8 cellular contexts compared by ENCODE assay signal in genomic region chrX:53317365-53318069, GRCh38. TPM values are rescaled to one million over a fixed set of nuclear protein-coding genes. Genes with fewer than 3 reads are reported as not detected.
DNase-seq lines count a peak whose midpoint lies in the region; ATAC-seq and TF ChIP-seq lines count a peak whose summit lies in the region.

No MANE protein-coding gene starts in this region.

- peak; percentile 29 to 77 (median 52) for DNase-seq in NCI-H1417 (lab: John Stamatoyannopoulos, UW)
- no peak for DNase-seq in NCI-H1417 treated with DMSO at 0.1 percent for 48 hours (lab: John Stamatoyannopoulos, UW)
- peak; percentile 50 for DNase-seq in NOMO-1 treated with DMSO at 0.1 percent for 48 hours (lab: John Stamatoyannopoulos, UW; ENCODE audit: unreplicated experiment)
- peak; percentile 49 for DNase-seq in activated T-cell treated with anti-CD3 and anti-CD28 coated beads for 48 hours (ENCODE audit: low read depth)
- peak; percentile 58 to 74 for DNase-seq in erythroblast (lab: John Stamatoyannopoulos, UW)
- DNase-seq in natural killer cell = peak; percentile 63
- peak; percentile 32 to 79 (median 58) for DNase-seq in stimulated activated naive CD4-positive, alpha-beta T cell (lab: John Stamatoyannopoulos, UW)

- no peak overlapping the region for H3K27ac Mint-ChIP-seq in natural killer cell

- H3K4me3 Mint-ChIP-seq in natural killer cell = no peak overlapping the region

- no peaks in the 10 kb centered on the region for H3K9me3 Mint-ChIP-seq in natural killer cell

- peak; percentile 71 for TF ChIP-seq CTCF in natural killer cell (IDR thresholded peaks at IDR 0.05)

- H3K27me3 Mint-ChIP-seq in natural killer cell (ENCODE audit: low read depth in 2 of 2) = peaks cover 23 to 37% of the 10 kb centered on the region in 2 donors

- intact Hi-C loops in natural killer cell (cut with micrococcal nuclease) = loop anchor here (2.0 kb wide), 1 partner anchor 119 kb away; no protein-coding TSS in a partner anchor

- no peaks in the 10 kb centered on the region for H3K36me3 Mint-ChIP-seq in natural killer cell

- ATAC-seq in HG02885 (IDR thresholded peaks at IDR 0.05; ENCODE audit: poor library complexity, unreplicated experiment) (peak; percentile 85), natural killer cell (peak; percentile 82 to 87 (median 84))

- no peak for TF ChIP-seq POLR2A in erythroblast (IDR thresholded peaks at IDR 0.05; ENCODE audit: low read length)

- H3K4me1 Mint-ChIP-seq in natural killer cell = peaks cover 14 to 24% of the 10 kb centered on the region in 2 donors

RNA-seq across cellular contexts. Expression of gene IQSEC2, which starts 36.1 kb away (rescaled TPM):
- 1 to 10 TPM; 3.5 to 3.9 (median 3.7) TPM for total RNA-seq in natural killer cell
